28 cellular contexts compared by ENCODE assay signal in the genomic region with DNA sequence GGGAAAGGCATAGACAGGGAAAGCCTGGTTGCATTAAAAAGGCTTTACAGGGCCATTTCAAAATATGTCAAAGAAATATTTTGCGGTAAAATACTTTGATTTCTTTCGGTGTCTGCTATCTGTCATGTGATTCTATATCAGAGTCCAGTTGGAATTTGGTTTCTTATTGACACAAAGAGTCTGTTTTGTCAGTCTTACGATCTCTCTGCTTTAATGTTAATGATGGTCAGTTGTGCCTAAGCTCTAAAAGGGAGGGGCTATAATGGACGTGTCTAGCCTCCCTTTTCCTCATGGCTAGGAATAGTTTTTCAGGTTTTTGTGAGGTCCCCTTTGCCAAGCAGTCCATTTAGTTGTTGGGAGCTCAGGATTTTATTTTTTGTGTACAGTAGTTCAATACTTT.
"Had no signal": no experiment of that assay in that cellular context is flagged by ENCODE, and none has a peak within 500 bp of the region (broad histone marks: within the 10 kb centered on the region; RNA-seq: fewer than 3 reads in every experiment).

No MANE protein-coding gene starts in this region.

- FAIRE-seq: astrocyte, bronchial epithelial cell had no signal

- DNase-seq: activated CD4-positive, alpha-beta T cell treated with anti-CD3 and anti-CD28 coated beads for 1 hour; activated CD4-positive, alpha-beta T cell treated with anti-CD3 and anti-CD28 coated beads for 4 hours; activated CD4-positive, alpha-beta T cell treated with anti-CD3 and anti-CD28 coated beads, Interleukin-2, amount 10 ng/mL, durations not matched to agents 7 days and 5 days; activated CD4-positive, alpha-beta T cell treated with anti-CD3 and anti-CD28 coated beads, Interleukin-2, amount 50 U/mL, for 48 hours; activated CD8-positive, alpha-beta memory T cell treated with anti-CD3 and anti-CD28 coated beads for 24 hours; activated CD8-positive, alpha-beta T cell treated with anti-CD3 and anti-CD28 coated beads for 36 hours; activated effector memory CD4-positive, alpha-beta T cell treated with Interleukin-2 at 50 U/mL for 16 hours; activated gamma-delta T cell treated with Interleukin-2 at 50 U/mL for 16 hours; activated naive CD4-positive, alpha-beta T cell treated with anti-CD3 and anti-CD28 coated beads, Interleukin-2, amount 50 U/mL, for 16 hours; activated naive CD4-positive, alpha-beta T cell treated with Interleukin-2 at 50 U/mL for 16 hours; activated T-cell treated with anti-CD3 and anti-CD28 coated beads, Interleukin-2, amount 50 U/mL, for 4 hours; amniotic stem cell; anterior cingulate cortex; brain microvascular endothelial cell; dorsolateral prefrontal cortex; effector memory CD4-positive, alpha-beta T cell; endodermal cell; foreskin fibroblast; gastrocnemius medialis; glutamatergic neuron; heart right ventricle; T-helper 2 cell had no signal

- ATAC-seq: activated CD8-positive, alpha-beta T cell treated with anti-CD3 and anti-CD28 coated beads for 36 hours; activated T-cell treated with anti-CD3 and anti-CD28 coated beads, Interleukin-2, amount 50 U/mL, for 4 hours; activated T-helper 17 cell treated with anti-CD3 and anti-CD28 coated beads, Interleukin-2, amount 50 U/mL, for 72 hours; esophagus mucosa; gastrocnemius medialis; heart right ventricle; WTC11 had no signal

- H3K4me1 ChIP-seq: gastrocnemius medialis, heart right ventricle had no signal

- H3K27me3 ChIP-seq: brain microvascular endothelial cell, dorsolateral prefrontal cortex, gastrocnemius medialis, heart right ventricle had no signal

- H3K9me3 ChIP-seq: gastrocnemius medialis had no signal

- H3K36me3 ChIP-seq: brain microvascular endothelial cell, gastrocnemius medialis had no signal

- H3K4me3 ChIP-seq: coronary artery, dorsolateral prefrontal cortex, gastrocnemius medialis, heart right ventricle had no signal

- H3K27ac ChIP-seq: brain microvascular endothelial cell, coronary artery, dorsolateral prefrontal cortex, gastrocnemius medialis, heart right ventricle had no signal
